1 cellular context compared by ENCODE assay signal in genomic region chr16:49454426-49455180, GRCh38.
TF ChIP-seq lines count a peak whose summit lies in the region.

No MANE protein-coding gene starts in this region.

TF ChIP-seq in K562, 482 proteins besides CTCF, POLR2A, EP300 and RAD21:
- TF ChIP-seq STAT6 (CRISPR knock-in tag; IDR thresholded peaks at IDR 0.05), result no peak
- TF ChIP-seq EZH2 (IDR thresholded peaks at IDR 0.05; ENCODE audit: borderline replicate concordance, low read depth, low read length), result no peak
- TF ChIP-seq ZNF165 (CRISPR knock-in tag; IDR thresholded peaks at IDR 0.05; ENCODE audit: borderline replicate concordance), result no peak
- no peak for TF ChIP-seq CC2D1A (IDR thresholded peaks at IDR 0.05)
- TF ChIP-seq MED1 (CRISPR knock-in tag; IDR thresholded peaks at IDR 0.05; ENCODE audit: borderline replicate concordance), result no peak
- no peak for TF ChIP-seq ZNF354B (CRISPR knock-in tag; IDR thresholded peaks at IDR 0.05)
- no peak for TF ChIP-seq NFXL1 (CRISPR knock-in tag; IDR thresholded peaks at IDR 0.05)
- TF ChIP-seq ARHGAP35 (IDR thresholded peaks at IDR 0.05; ENCODE audit: partially characterized antibody), result no peak
- no peak for TF ChIP-seq MBD1 (CRISPR knock-in tag; IDR thresholded peaks at IDR 0.05)
- no peak for TF ChIP-seq POLR2B (IDR thresholded peaks at IDR 0.05; ENCODE audit: low read depth, partially characterized antibody)
- TF ChIP-seq ZBTB40 (IDR thresholded peaks at IDR 0.05), result no peak
- TF ChIP-seq ZBTB40 (CRISPR knock-in tag; IDR thresholded peaks at IDR 0.05), result no peak
- TF ChIP-seq ZNF79 (CRISPR knock-in tag; IDR thresholded peaks at IDR 0.05; ENCODE audit: low read depth), result no peak
- TF ChIP-seq C11orf30 (IDR thresholded peaks at IDR 0.05; ENCODE audit: low read depth), result no peak
- TF ChIP-seq NR2F6 (CRISPR knock-in tag; IDR thresholded peaks at IDR 0.05), result no peak
- TF ChIP-seq XRCC4 (IDR thresholded peaks at IDR 0.05; ENCODE audit: extremely low read depth, insufficient read depth, insufficient read length), result no peak
- no peak for TF ChIP-seq ZNF407 (IDR thresholded peaks at IDR 0.05; ENCODE audit: low read depth)
- no peak for TF ChIP-seq SAP30 (IDR thresholded peaks at IDR 0.05; ENCODE audit: borderline replicate concordance, insufficient read depth, low read depth, low read length, poor library complexity, severe bottlenecking)
- no peak for TF ChIP-seq SP2 (IDR thresholded peaks at IDR 0.05; ENCODE audit: extremely low read depth, low read depth, low read length, poor library complexity, severe bottlenecking)
TF ChIP-seq in K562: peak in this region for 0.
